ENCODE assay signal across 36 cellular contexts in the genomic region with DNA sequence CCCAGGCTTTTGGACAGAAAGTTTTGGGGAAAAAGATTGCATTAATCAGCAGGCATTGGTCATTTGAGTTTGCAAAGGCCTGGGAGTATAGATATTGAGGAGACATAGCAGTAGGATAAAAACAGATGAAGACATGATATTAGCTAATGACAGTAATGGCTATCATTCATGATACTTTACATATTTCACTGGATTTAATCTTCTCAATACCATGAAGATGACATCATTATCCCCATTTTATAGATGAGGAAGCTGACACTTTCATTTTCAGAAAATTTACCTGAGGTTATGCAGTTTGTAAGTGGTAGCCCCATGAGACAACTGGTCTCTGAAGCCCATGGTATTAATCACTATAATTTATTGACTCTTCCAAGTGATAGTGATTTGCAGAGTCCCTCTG. TPM values are rescaled to one million over a fixed set of nuclear protein-coding genes. Genes with fewer than 3 reads are reported as not detected.
"Had no signal": no experiment of that assay in that cellular context is flagged by ENCODE, and none has a peak within 500 bp of the region (broad histone marks: within the 10 kb centered on the region; RNA-seq: fewer than 3 reads in every experiment).

No MANE protein-coding gene starts in this region.

- DNase-seq: activated B cell treated with CpG ODN at 0.5 μM for 24 hours; activated CD4-positive, alpha-beta memory T cell treated with anti-CD3 and anti-CD28 coated beads for 36 hours; activated CD4-positive, alpha-beta T cell treated with anti-CD3 and anti-CD28 coated beads for 4 hours; activated CD4-positive, alpha-beta T cell treated with anti-CD3 and anti-CD28 coated beads, Interleukin-2, amount 10 ng/mL, durations not matched to agents 24 days and 14 days; activated CD4-positive, alpha-beta T cell treated with anti-CD3 and anti-CD28 coated beads, Interleukin-2, amount 50 U/mL, for 1 hour; activated CD4-positive, alpha-beta T cell treated with anti-CD3 and anti-CD28 coated beads, Interleukin-2, amount 50 U/mL, for 4 hours; activated CD4-positive, CD25-positive, alpha-beta regulatory T cell treated with anti-CD3 and anti-CD28 coated beads, Interleukin-2, amount 50 U/mL, for 72 hours; activated CD8-positive, alpha-beta memory T cell treated with anti-CD3 and anti-CD28 coated beads, Interleukin-2, amount 50 U/mL, for 4 hours; activated CD8-positive, alpha-beta T cell treated with anti-CD3 and anti-CD28 coated beads for 36 hours; activated effector memory CD4-positive, alpha-beta T cell treated with anti-CD3 and anti-CD28 coated beads, Interleukin-2, amount 50 U/mL, for 16 hours; activated gamma-delta T cell treated with Interleukin-2 at 50 U/mL for 16 hours; activated naive CD4-positive, alpha-beta T cell; activated naive CD4-positive, alpha-beta T cell treated with anti-CD3 and anti-CD28 coated beads for 36 hours; activated naive CD4-positive, alpha-beta T cell treated with anti-CD3 and anti-CD28 coated beads, Interleukin-2, amount 50 U/mL, for 16 hours; activated naive CD8-positive, alpha-beta T cell treated with anti-CD3 and anti-CD28 coated beads for 36 hours; activated T-cell treated with anti-CD3 and anti-CD28 coated beads for 4 hours; activated T-cell treated with anti-CD3 and anti-CD28 coated beads, Interleukin-2, amount 50 U/mL, for 1 hour; activated T-cell treated with anti-CD3 and anti-CD28 coated beads, Interleukin-2, amount 50 U/mL, for 4 hours; activated T-cell treated with anti-CD3 and anti-CD28 coated beads, Interleukin-2, amount 50 U/mL, for 72 hours; adrenal gland; amniotic stem cell; aorta; body of pancreas; central memory CD4-positive, alpha-beta T cell; T-helper 2 cell; T-helper 9 cell had no signal

- H3K36me3 ChIP-seq: adrenal gland, brain microvascular endothelial cell, breast epithelium had no signal

- FAIRE-seq: astrocyte, TTC549 had no signal

- H3K27ac ChIP-seq: adrenal gland, body of pancreas, brain microvascular endothelial cell, breast epithelium, VCaP had no signal

- H3K4me3 ChIP-seq: adrenal gland, body of pancreas, breast epithelium had no signal

- H3K9me3 ChIP-seq: adrenal gland, body of pancreas, breast epithelium had no signal

- H3K4me1 ChIP-seq: body of pancreas, breast epithelium had no signal

- H3K27me3 ChIP-seq: adrenal gland, body of pancreas, brain microvascular endothelial cell, breast epithelium had no signal

- ATAC-seq: activated CD8-positive, alpha-beta T cell treated with anti-CD3 and anti-CD28 coated beads for 36 hours; activated naive CD4-positive, alpha-beta T cell treated with anti-CD3 and anti-CD28 coated beads, Interleukin-2, amount 50 U/mL, for 72 hours; activated T-cell treated with anti-CD3 and anti-CD28 coated beads, Interleukin-2, amount 50 U/mL, for 4 hours; activated T-cell treated with anti-CD3 and anti-CD28 coated beads, Interleukin-2, amount 50 U/mL, for 72 hours; activated T-helper 17 cell treated with anti-CD3 and anti-CD28 coated beads, Interleukin-2, amount 50 U/mL, for 72 hours; body of pancreas had no signal

RNA-seq across cellular contexts. Expression of gene GLRA1, which starts 23.0 kb away (rescaled TPM):
- total RNA-seq: activated B cell treated with CpG ODN at 0.5 μM for 24 hours; activated CD4-positive, alpha-beta memory T cell treated with anti-CD3 and anti-CD28 coated beads for 36 hours; activated CD4-positive, alpha-beta T cell treated with anti-CD3 and anti-CD28 coated beads, Interleukin-2, amount 10 ng/mL, durations not matched to agents 24 days and 14 days; activated CD8-positive, alpha-beta memory T cell treated with anti-CD3 and anti-CD28 coated beads for 36 hours; activated CD8-positive, alpha-beta T cell treated with anti-CD3 and anti-CD28 coated beads for 36 hours; activated naive CD4-positive, alpha-beta T cell treated with anti-CD3 and anti-CD28 coated beads for 36 hours; activated naive CD4-positive, alpha-beta T cell treated with anti-CD3 and anti-CD28 coated beads, Interleukin-2, amount 50 U/mL, for 72 hours; activated naive CD8-positive, alpha-beta T cell treated with anti-CD3 and anti-CD28 coated beads for 36 hours; activated T-cell treated with anti-CD3 and anti-CD28 coated beads, Interleukin-2, amount 50 U/mL, for 4 hours; activated T-cell treated with anti-CD3 and anti-CD28 coated beads, Interleukin-2, amount 50 U/mL, for 72 hours; activated T-helper 1 cell treated with anti-CD3 and anti-CD28 coated beads, Interleukin-12 subunit alpha, Interleukin-12 subunit beta, Interleukin-2, Interleukin-4 antibody, amounts not matched to agents 30 ng/mL and 10 ng/mL and 1 ng/mL, durations not matched to agents 14 hours and 24 hours and 36 hours; activated T-helper 17 cell treated with anti-CD3 and anti-CD28 coated beads, Interleukin-2, amount 50 U/mL, for 72 hours; aorta; astrocyte; body of pancreas; breast epithelium; cardiac septum had no signal
- polyA plus RNA-seq: aorta had no signal
